In the genomic region with DNA sequence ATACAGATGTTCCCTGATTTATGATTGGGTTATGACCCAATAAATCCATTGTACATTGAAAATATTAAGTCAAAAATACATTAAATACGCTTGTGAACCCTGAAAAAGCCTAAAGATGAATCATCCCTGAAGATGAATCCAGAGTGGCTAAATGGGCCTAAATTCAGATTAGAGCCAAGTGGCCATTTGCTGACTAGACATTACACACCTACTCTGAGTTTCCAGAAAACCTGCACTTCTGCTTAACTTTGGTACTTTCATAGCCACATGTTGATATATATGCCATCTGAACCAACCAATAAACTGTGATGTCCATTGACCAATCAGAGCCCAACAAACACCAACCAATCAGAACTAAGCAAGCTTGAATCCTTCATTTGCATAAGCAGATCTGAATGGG, we compare ENCODE assay signal across 2 cellular contexts.
A peak's percentile ranks its signal among the peaks of the same experiment; 100 is the strongest.
TF ChIP-seq lines count a peak whose summit lies in the region.

No MANE protein-coding gene starts in this region.

TF ChIP-seq in HepG2, 621 proteins besides CTCF, POLR2A, EP300 and RAD21:
- no peak for TF ChIP-seq PCBP2 (optimal IDR thresholded peaks at IDR 0.05; ENCODE audit: low read depth, low read length, poor library complexity, severe bottlenecking)
- TF ChIP-seq MAFK (conservative IDR thresholded peaks at IDR 0.05 in 1 of 2, IDR thresholded peaks at IDR 0.05 in 1 of 2; ENCODE audit: low read length in 2 of 2) = peak; percentile 71 to 83
- no peak for TF ChIP-seq SNAPC5 (CRISPR knock-in tag; IDR thresholded peaks at IDR 0.05; ENCODE audit: borderline replicate concordance)
- TF ChIP-seq MAFF (IDR thresholded peaks at IDR 0.05; ENCODE audit: low read depth, low read length) = peak; percentile 68

TF ChIP-seq in IMR-90, 13 proteins besides CTCF, POLR2A, EP300 and RAD21:
- no peak for TF ChIP-seq CEBPB (IDR thresholded peaks at IDR 0.05; ENCODE audit: low read depth, low read length)
- TF ChIP-seq RFX5 (IDR thresholded peaks at IDR 0.05; ENCODE audit: low read depth, low read length) = no peak
- peak; percentile 74 for TF ChIP-seq MAFK (IDR thresholded peaks at IDR 0.05; ENCODE audit: low read depth, low read length)
